In genomic region chr5:111707624-111708165, GRCh38 we compare ENCODE assay signal across 25 cellular contexts.
"Had no signal": no experiment of that assay in that cellular context is flagged by ENCODE, and none has a peak within 500 bp of the region (broad histone marks: within the 10 kb centered on the region; RNA-seq: fewer than 3 reads in every experiment).

No MANE protein-coding gene starts in this region.

- H3K4me3 Mint-ChIP-seq: central memory CD8-positive, alpha-beta T cell; naive thymus-derived CD8-positive, alpha-beta T cell; neural crest cell; stimulated activated naive B cell treated with anti-CD40 and anti-IgM and Interleukin-4, amounts not matched to agents 10 μg/mL and 1 μg/mL and 100 μg/mL, for 72 hours had no signal

- H3K27ac ChIP-seq: dorsolateral prefrontal cortex, hepatocyte, pancreas, prostate gland, spleen had no signal

- H3K27me3 Mint-ChIP-seq: stimulated activated naive B cell treated with anti-CD40 and anti-IgM and Interleukin-4, amounts not matched to agents 10 μg/mL and 1 μg/mL and 100 μg/mL, for 72 hours had no signal

- H3K4me3 ChIP-seq: dorsolateral prefrontal cortex, hepatocyte, lung, pancreas, prostate gland, spleen had no signal

- H3K36me3 ChIP-seq: pancreas, prostate gland, spleen had no signal

- H3K27me3 ChIP-seq: dorsolateral prefrontal cortex, hepatocyte, pancreas, spleen had no signal

- ATAC-seq: left cardiac atrium; left ventricle myocardium superior; naive thymus-derived CD8-positive, alpha-beta T cell; pancreas; sciatic nerve; stimulated activated naive B cell treated with anti-CD40 and anti-IgM and Interleukin-4, amounts not matched to agents 10 μg/mL and 1 μg/mL and 100 μg/mL, for 72 hours had no signal

- H3K4me1 ChIP-seq: pancreas, prostate gland had no signal

- H3K9me3 Mint-ChIP-seq: central memory CD8-positive, alpha-beta T cell had no signal

- FAIRE-seq: endometrium, kidney, pancreas had no signal

- H3K27ac Mint-ChIP-seq: naive thymus-derived CD8-positive, alpha-beta T cell; stimulated activated naive B cell treated with anti-CD40 and anti-IgM and Interleukin-4, amounts not matched to agents 10 μg/mL and 1 μg/mL and 100 μg/mL, for 72 hours had no signal

- H3K9me3 ChIP-seq: pancreas, prostate gland had no signal

- H3K79me2 ChIP-seq: hepatocyte had no signal

- H3K4me2 ChIP-seq: hepatocyte had no signal

- DNase-seq: cortex of kidney; dorsolateral prefrontal cortex; effector CD8-positive, alpha-beta T cell; foreskin melanocyte; head of caudate nucleus; kidney; left cardiac atrium; left ventricle myocardium superior; mesendoderm; naive thymus-derived CD8-positive, alpha-beta T cell; pancreas; retina; spleen; stimulated activated CD4-positive, alpha-beta T cell treated with anti-CD3 and anti-CD28 coated beads, Interleukin-15, amount 100 ng/mL, for 24 hours; stimulated activated CD4-positive, alpha-beta T cell treated with anti-CD3 and anti-CD28 coated beads, Interleukin-1b, Interleukin-23, amount 100 ng/mL, for 48 hours; stimulated activated CD4-positive, alpha-beta T cell treated with anti-CD3 and anti-CD28 coated beads, Interleukin-4, amount 100 ng/mL, for 24 hours; stimulated activated naive B cell treated with anti-CD40 and anti-IgM and Interleukin-4, amounts not matched to agents 10 μg/mL and 1 μg/mL and 100 μg/mL, for 72 hours; trophoblast cell had no signal

- H3K4me1 Mint-ChIP-seq: central memory CD8-positive, alpha-beta T cell; neural crest cell had no signal

- H2AFZ ChIP-seq: hepatocyte had no signal
